ENCODE assay signal across 15 cellular contexts in genomic region chr6:111770263-111771083, GRCh38.
A peak's percentile ranks its signal among the peaks of the same experiment; 100 is the strongest.
DNase-seq lines count a peak whose midpoint lies in the region; ATAC-seq, FAIRE-seq and TF ChIP-seq lines count a peak whose summit lies in the region.
"Had no signal": no experiment of that assay in that cellular context is flagged by ENCODE, and none has a peak within 500 bp of the region (broad histone marks: within the 10 kb centered on the region; RNA-seq: fewer than 3 reads in every experiment).

No MANE protein-coding gene starts in this region.

- POLR2A ChIA-PET in activated naive CD8-positive, alpha-beta T cell treated with anti-CD3 and anti-CD28 coated beads, Interleukin-2, amount 10 ng/mL, durations not matched to agents 7 days and 5 days (lab: Charles Lee), result interaction anchor here (0.8 to 1.9 kb wide), 5 partner anchors 9 to 46 kb away, joined by 3 to 11 read pairs (median 3); no protein-coding TSS in a partner anchor

- H3K4me1 Mint-ChIP-seq in T-helper 1 cell treated with Interleukin-12 subunit alpha and Interleukin-12 subunit beta and Interleukin-4 antibody, amounts not matched to agents 30 μg/mL and 1 μg/mL, for 36 hours (ENCODE audit: low read depth), result peaks cover 78% of the 10 kb centered on the region
- H3K4me1 Mint-ChIP-seq in activated naive CD8-positive, alpha-beta T cell treated with anti-CD3 and anti-CD28 coated beads, Interleukin-2, amount 10 ng/mL, durations not matched to agents 7 days and 5 days, result peaks cover 70% of the 10 kb centered on the region
- H3K4me1 Mint-ChIP-seq in nephron, result peaks cover 61% of the 10 kb centered on the region

- peak overlapping the region; percentile 38 for H3K27ac Mint-ChIP-seq in T-helper 1 cell treated with Interleukin-12 subunit alpha and Interleukin-12 subunit beta and Interleukin-4 antibody, amounts not matched to agents 30 μg/mL and 1 μg/mL, for 36 hours
- peak overlapping the region; percentile 19 for H3K27ac Mint-ChIP-seq in activated naive CD8-positive, alpha-beta T cell treated with anti-CD3 and anti-CD28 coated beads, Interleukin-2, amount 10 ng/mL, durations not matched to agents 7 days and 5 days
- peak overlapping the region; percentile 24 to 93 (median 32) for H3K27ac Mint-ChIP-seq in nephron

- peak; percentile 4 for FAIRE-seq in HTR-8/SVneo (lab: Jason Lieb, UNC)

- H3K27me3 Mint-ChIP-seq in T-helper 1 cell treated with Interleukin-12 subunit alpha and Interleukin-12 subunit beta and Interleukin-4 antibody, amounts not matched to agents 30 μg/mL and 1 μg/mL, for 36 hours (ENCODE audit: low read depth), result no peaks in the 10 kb centered on the region
- H3K27me3 Mint-ChIP-seq in activated naive CD8-positive, alpha-beta T cell treated with anti-CD3 and anti-CD28 coated beads, Interleukin-2, amount 10 ng/mL, durations not matched to agents 7 days and 5 days, result no peaks in the 10 kb centered on the region
- H3K27me3 Mint-ChIP-seq in nephron (ENCODE audit: low read depth), result no peaks in the 10 kb centered on the region

- H3K36me3 Mint-ChIP-seq in T-helper 1 cell treated with Interleukin-12 subunit alpha and Interleukin-12 subunit beta and Interleukin-4 antibody, amounts not matched to agents 30 μg/mL and 1 μg/mL, for 36 hours (ENCODE audit: low read depth), result peaks cover 32% of the 10 kb centered on the region
- peaks cover 22% of the 10 kb centered on the region for H3K36me3 Mint-ChIP-seq in activated naive CD8-positive, alpha-beta T cell treated with anti-CD3 and anti-CD28 coated beads, Interleukin-2, amount 10 ng/mL, durations not matched to agents 7 days and 5 days
- H3K36me3 Mint-ChIP-seq in nephron (ENCODE audit: low read depth), result peaks cover 16% of the 10 kb centered on the region

- H3K4me3 Mint-ChIP-seq in T-helper 1 cell treated with Interleukin-12 subunit alpha and Interleukin-12 subunit beta and Interleukin-4 antibody, amounts not matched to agents 30 μg/mL and 1 μg/mL, for 36 hours, result no peak overlapping the region
- no peak overlapping the region for H3K4me3 Mint-ChIP-seq in activated naive CD8-positive, alpha-beta T cell treated with anti-CD3 and anti-CD28 coated beads, Interleukin-2, amount 10 ng/mL, durations not matched to agents 7 days and 5 days
- H3K4me3 Mint-ChIP-seq in nephron, result no peak overlapping the region
- H3K4me3 Mint-ChIP-seq: CD14-positive monocyte had no signal

- H3K9me3 Mint-ChIP-seq in T-helper 1 cell treated with Interleukin-12 subunit alpha and Interleukin-12 subunit beta and Interleukin-4 antibody, amounts not matched to agents 30 μg/mL and 1 μg/mL, for 36 hours, result no peaks in the 10 kb centered on the region
- H3K9me3 Mint-ChIP-seq in activated naive CD8-positive, alpha-beta T cell treated with anti-CD3 and anti-CD28 coated beads, Interleukin-2, amount 10 ng/mL, durations not matched to agents 7 days and 5 days, result no peaks in the 10 kb centered on the region
- H3K9me3 Mint-ChIP-seq in nephron, result no peaks in the 10 kb centered on the region

- DNase-seq in T-helper 1 cell (no peak), HTR-8/SVneo (ENCODE audit: insufficient read length, low spot score) (no peak), cortex of kidney (lab: John Stamatoyannopoulos, UW) (no peak), NCI-H524 treated with DMSO at 0.1 percent for 48 hours (lab: John Stamatoyannopoulos, UW) (no peak)
- no peak for DNase-seq in activated naive CD8-positive, alpha-beta T cell treated with anti-CD3 and anti-CD28 coated beads, Interleukin-2, amount 10 ng/mL, durations not matched to agents 7 days and 5 days
- DNase-seq: activated CD8-positive, alpha-beta memory T cell treated with anti-CD3 and anti-CD28 coated beads for 24 hours; foreskin melanocyte; Kasumi-1; NCI-H446 treated with DMSO at 0.1 percent for 48 hours; Right ventricle myocardium superior; thyroid gland had no signal

- TF ChIP-seq CTCF in nephron (IDR thresholded peaks at IDR 0.05; ENCODE audit: unreplicated experiment in 3 of 3), result no peak

- peak; percentile 19 for ATAC-seq in activated naive CD8-positive, alpha-beta T cell treated with anti-CD3 and anti-CD28 coated beads, Interleukin-2, amount 10 ng/mL, durations not matched to agents 7 days and 5 days (ENCODE audit: low read depth)
- no peak for ATAC-seq in HG03159 (IDR thresholded peaks at IDR 0.05; ENCODE audit: unreplicated experiment)
